In the genomic region with DNA sequence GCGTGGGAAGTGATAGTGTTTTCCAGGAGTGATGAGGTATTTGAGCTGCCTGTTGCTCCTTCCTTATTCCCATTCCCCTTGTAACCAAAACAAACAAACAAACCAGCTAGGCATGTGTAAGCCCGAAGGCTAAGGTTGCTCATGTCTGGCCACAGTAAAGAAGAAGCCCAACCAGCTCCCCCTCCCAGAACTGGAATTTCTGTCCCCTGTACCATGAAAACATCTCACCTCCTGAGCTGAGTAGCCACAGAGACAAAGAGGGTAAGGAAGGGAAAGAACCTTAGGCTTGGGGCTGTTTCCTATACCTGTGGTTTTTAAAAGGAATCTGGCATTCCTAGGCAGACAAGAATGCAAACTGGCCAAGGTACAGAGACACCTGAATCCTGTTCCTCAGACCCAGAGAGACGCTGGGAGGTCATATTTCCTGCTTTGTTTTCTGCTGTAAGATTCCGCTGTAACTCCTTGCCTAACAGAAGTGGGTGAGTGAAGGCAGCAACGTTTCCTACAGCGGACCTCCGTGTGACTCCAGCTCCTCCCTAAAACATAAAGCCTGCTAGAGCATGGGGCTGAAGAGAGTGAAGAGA, we compare ENCODE assay signal across 8 cellular contexts. TPM values are rescaled to one million over a fixed set of nuclear protein-coding genes. Genes with fewer than 3 reads are reported as not detected.
DNase-seq lines count a peak whose midpoint lies in the region; ATAC-seq, FAIRE-seq and TF ChIP-seq lines count a peak whose summit lies in the region.

No MANE protein-coding gene starts in this region.

- H3K9ac ChIP-seq in adipocyte (ENCODE audit: low read length), result peak overlapping the region; percentile 71
- H3K9ac ChIP-seq in keratinocyte (ENCODE audit: control insufficient read depth, extremely low read depth, insufficient read depth, low read length), result peak overlapping the region; percentile 56
- no peak overlapping the region for H3K9ac ChIP-seq in SK-N-SH

- H3K27me3 ChIP-seq in HL-60 (ENCODE audit: insufficient read depth, poor library complexity, severe bottlenecking), result no peaks in the 10 kb centered on the region
- peaks cover 16% of the 10 kb centered on the region for H3K27me3 ChIP-seq in adipocyte (replicated peaks; ENCODE audit: control insufficient read depth, insufficient read depth, low read length)
- no peaks in the 10 kb centered on the region for H3K27me3 ChIP-seq in keratinocyte (ENCODE audit: control insufficient read depth, extremely low read depth, insufficient read depth, low read length)
- no peaks in the 10 kb centered on the region for H3K27me3 ChIP-seq in small intestine (ENCODE audit: control insufficient read depth in 2 of 2, insufficient read depth in 2 of 2, low read length in 2 of 2)
- peaks cover 6% of the 10 kb centered on the region; the same call in 1 of the 2 replicates for H3K27me3 ChIP-seq in SK-N-SH (ENCODE audit: insufficient read depth)

- H3K9me3 ChIP-seq in adipocyte (ENCODE audit: control insufficient read depth, low read length) (no peaks in the 10 kb centered on the region), keratinocyte (ENCODE audit: control insufficient read depth, low read depth, low read length) (no peaks in the 10 kb centered on the region), small intestine (ENCODE audit: control insufficient read depth, low read depth) (no peaks in the 10 kb centered on the region), SK-N-SH (no peaks in the 10 kb centered on the region)

- H3K4me3 ChIP-seq in HL-60 (replicated peaks; ENCODE audit: insufficient read depth, low read length), result no peak overlapping the region
- H3K4me3 ChIP-seq in adipocyte (ENCODE audit: low read length), result peak overlapping the region; percentile 71
- peak overlapping the region in 1 of 3 experiments; percentile 6 for H3K4me3 ChIP-seq in keratinocyte (ENCODE audit: control insufficient read depth in 2 of 3, extremely low read depth in 1 of 3, insufficient read depth in 2 of 3, low read depth in 1 of 3, low read length in 3 of 3)
- no peak overlapping the region for H3K4me3 ChIP-seq in small intestine (ENCODE audit: low read depth in 1 of 2, low read length in 2 of 2)
- H3K4me3 ChIP-seq in SK-N-SH (ENCODE audit: low read depth in 2 of 2, low read length in 1 of 2), result no peak overlapping the region

- no peaks in the 10 kb centered on the region for H3K79me2 ChIP-seq in keratinocyte (ENCODE audit: control insufficient read depth, insufficient read depth, low read length)
- H3K79me2 ChIP-seq in SK-N-SH (ENCODE audit: insufficient read depth), result no peaks in the 10 kb centered on the region

- peaks cover 12% of the 10 kb centered on the region for H3K27me3 Mint-ChIP-seq in activated T-cell treated with anti-CD3 and anti-CD28 coated beads, Interleukin-2, amount 50 U/mL, for 4 hours (ENCODE audit: low read depth)

- TF ChIP-seq RAD21 in SK-N-SH (IDR thresholded peaks at IDR 0.05; ENCODE audit: low read length), result no peak

- peaks cover 16% of the 10 kb centered on the region for H3K4me1 Mint-ChIP-seq in activated T-cell treated with anti-CD3 and anti-CD28 coated beads, Interleukin-2, amount 50 U/mL, for 4 hours (ENCODE audit: low read depth)

- H3K4me2 ChIP-seq in keratinocyte (ENCODE audit: control insufficient read depth, extremely low read depth, insufficient read depth, low read depth, low read length) (peak overlapping the region; percentile 81), SK-N-SH (no peak overlapping the region)

- dilution Hi-C loops in keratinocyte (cut with MboI; ENCODE audit: extremely low pct_ligation_motif_present, low sequenced_read_pairs), result no loop called here

- DNase-seq in HL-60 (ENCODE audit: low read depth in 1 of 2, low spot score in 1 of 2), result peak in 1 of 2 experiments; percentile 50
- DNase-seq in adipocyte (ENCODE audit: low read depth), result peak; percentile 37
- DNase-seq in keratinocyte (ENCODE audit: low read depth, low spot score), result no peak
- DNase-seq in small intestine, result peak; percentile 32
- no peak for DNase-seq in COLO829 (ENCODE audit: low spot score)
- DNase-seq in SK-N-SH, result no peak
- no peak for DNase-seq in activated T-cell treated with anti-CD3 and anti-CD28 coated beads, Interleukin-2, amount 50 U/mL, for 4 hours

- H2AFZ ChIP-seq in keratinocyte (ENCODE audit: control insufficient read depth, low read length) (peak overlapping the region; percentile 1), SK-N-SH (ENCODE audit: low read depth) (no peak overlapping the region)

- no peak for ATAC-seq in GM21528 (IDR thresholded peaks at IDR 0.05; ENCODE audit: low FRiP score, unreplicated experiment)
- no peak for ATAC-seq in activated T-cell treated with anti-CD3 and anti-CD28 coated beads, Interleukin-2, amount 50 U/mL, for 4 hours

- 5 to 21% (median 12%) methylated on average over 7 of the region's 7 CpGs for WGBS in small intestine, 3 donors
- WGBS in SK-N-SH (ENCODE audit: low lambda C conversion rate), result 68% methylated on average over 7 of the region's 7 CpGs

- H3K27ac ChIP-seq in HL-60 (replicated peaks) (peak overlapping the region; percentile 27; the same call in 1 of the 2 replicates), keratinocyte (ENCODE audit: control insufficient read depth, insufficient read depth, low read length) (peak overlapping the region; percentile 65), small intestine (ENCODE audit: low read depth in 1 of 2, low read length in 1 of 2) (peak overlapping the region in 1 of 2 donors; percentile 67), SK-N-SH (ENCODE audit: low read depth in 2 of 2, low read length in 1 of 2) (no peak overlapping the region)

- H3F3A ChIP-seq in SK-N-SH (replicated peaks; ENCODE audit: insufficient read depth), result no peaks in the 10 kb centered on the region

- TF ChIP-seq CTCF in HL-60 (IDR thresholded peaks at IDR 0.05; ENCODE audit: insufficient read depth, low read length), result no peak
- TF ChIP-seq CTCF in keratinocyte (optimal IDR thresholded peaks at IDR 0.05 in 1 of 3, IDR thresholded peaks at IDR 0.05 in 1 of 3, conservative IDR thresholded peaks at IDR 0.05 in 1 of 3; ENCODE audit: extremely low read depth in 1 of 3, insufficient read depth in 2 of 3, low read length in 3 of 3), result no peak
- no peak for TF ChIP-seq CTCF in SK-N-SH (IDR thresholded peaks at IDR 0.05)

- CTCF ChIA-PET in SK-N-SH (lab: Yijun Ruan, JAX), result interaction anchor here (1.2 to 8.8 kb wide), 11 partner anchors 14 to 566 kb away, joined by 3 to 78 read pairs (median 23); partner anchors contain the start of gene RHOU

- POLR2A ChIA-PET in SK-N-SH (lab: Yijun Ruan, JAX), result no interaction called here

- no peaks in the 10 kb centered on the region for H3K9me1 ChIP-seq in keratinocyte (ENCODE audit: control insufficient read depth, extremely low read depth, insufficient read depth, low read length)

- H4K20me1 ChIP-seq in keratinocyte (ENCODE audit: control insufficient read depth, extremely low read depth, insufficient read depth, low read length) (no peaks in the 10 kb centered on the region), SK-N-SH (ENCODE audit: insufficient read depth) (no peaks in the 10 kb centered on the region)

- H3K4me3 Mint-ChIP-seq in activated T-cell treated with anti-CD3 and anti-CD28 coated beads, Interleukin-2, amount 50 U/mL, for 4 hours, result no peak overlapping the region

- no peak for TF ChIP-seq EP300 in SK-N-SH (IDR thresholded peaks at IDR 0.05; ENCODE audit: borderline replicate concordance in 1 of 2, low read depth in 1 of 2, low read length in 1 of 2)

- H3K9me2 ChIP-seq in SK-N-SH, result no peaks in the 10 kb centered on the region

- H3K36me3 Mint-ChIP-seq in activated T-cell treated with anti-CD3 and anti-CD28 coated beads, Interleukin-2, amount 50 U/mL, for 4 hours (ENCODE audit: insufficient read depth), result no peaks in the 10 kb centered on the region

- H3K36me3 ChIP-seq in adipocyte (ENCODE audit: control insufficient read depth, insufficient read depth, low read length, severe bottlenecking) (no peaks in the 10 kb centered on the region), keratinocyte (ENCODE audit: control insufficient read depth in 2 of 2, extremely low read depth in 1 of 2, insufficient read depth in 2 of 2, low read length in 2 of 2) (no peaks in the 10 kb centered on the region), small intestine (ENCODE audit: control insufficient read depth in 2 of 2, insufficient read depth in 2 of 2, low read length in 2 of 2) (no peaks in the 10 kb centered on the region), SK-N-SH (replicated peaks in 1 of 2; ENCODE audit: control insufficient read depth in 1 of 2, insufficient read depth in 2 of 2, low read length in 1 of 2) (no peaks in the 10 kb centered on the region)

- peaks cover 40% of the 10 kb centered on the region for H3K4me1 ChIP-seq in adipocyte (ENCODE audit: control insufficient read depth, insufficient read depth, low read length)
- H3K4me1 ChIP-seq in keratinocyte (ENCODE audit: control insufficient read depth, extremely low read depth, insufficient read depth, low read length), result peaks cover 48% of the 10 kb centered on the region
- peaks cover 2 to 3% of the 10 kb centered on the region in 2 donors for H3K4me1 ChIP-seq in small intestine (ENCODE audit: control insufficient read depth in 2 of 2, insufficient read depth in 1 of 2, low read depth in 1 of 2, low read length in 1 of 2)
- H3K4me1 ChIP-seq in SK-N-SH (ENCODE audit: control insufficient read depth in 1 of 2, insufficient read depth in 2 of 2, low read depth in 1 of 2, low read length in 1 of 2), result peaks cover 3 to 6% of the 10 kb centered on the region in 2 experiments; a peak in 3 of 4 replicates

- FAIRE-seq in keratinocyte (lab: Jason Lieb, UNC) (peak; percentile 90), small intestine (lab: Jason Lieb, UNC) (no peak)

- no peaks in the 10 kb centered on the region for H3K9me3 Mint-ChIP-seq in activated T-cell treated with anti-CD3 and anti-CD28 coated beads, Interleukin-2, amount 50 U/mL, for 4 hours

TF ChIP-seq in SK-N-SH, 30 proteins besides CTCF, POLR2A, EP300 and RAD21:
- TF ChIP-seq TAF1 (IDR thresholded peaks at IDR 0.05; ENCODE audit: borderline replicate concordance, low read depth, low read length), result no peak

RNA-seq across cellular contexts. Expression of gene RAB4A, which starts 41.7 kb away (rescaled TPM):
- polyA plus RNA-seq in keratinocyte (27.7 to 54.7 TPM (median 42.0 TPM) in 3 replicates), small intestine (10 to 100 TPM; 30.0 to 37.6 (median 31.9) TPM), SK-N-SH (2012; rRNA removed) (25.5 and 28.1 TPM in 2 replicates)
- 61.7 TPM for polyA plus RNA-seq in keratinocyte (2011; ENCODE audit: low read depth)
- polyA plus RNA-seq in keratinocyte (2011; cell fraction: cytosol; rRNA removed), result 55.3 and 55.7 TPM in 2 replicates
- polyA plus RNA-seq in keratinocyte (2011; cell fraction: nucleus; rRNA removed), result 11.5 and 15.5 TPM in 2 replicates
- 45.9 and 72.4 TPM in 2 replicates for polyA plus RNA-seq in keratinocyte (2012; ENCODE audit: low replicate concordance)
- polyA minus RNA-seq in keratinocyte, result 2.3 to 15.1 TPM (median 5.9 TPM) in 3 replicates
- 17.3 TPM for polyA minus RNA-seq in keratinocyte (2011; cell fraction: cytosol; rRNA and poly(A)+ RNA removed)
- polyA minus RNA-seq in keratinocyte (2011; cell fraction: nucleus; rRNA and poly(A)+ RNA removed), result 6.1 and 12.3 TPM in 2 replicates
- polyA plus RNA-seq in SK-N-SH (2012; cell fraction: cytosol; rRNA removed), result 40.5 and 50.1 TPM in 2 replicates
- polyA plus RNA-seq in SK-N-SH (2012; cell fraction: nucleus; rRNA removed), result 12.4 and 13.2 TPM in 2 replicates
- total RNA-seq in activated T-cell treated with anti-CD3 and anti-CD28 coated beads, Interleukin-2, amount 50 U/mL, for 4 hours, result 10 to 100 TPM; 24.0 to 30.3 (median 25.6) TPM

Comparison
In these comparisons a context has a peak if more than half of its experiments do, and no peak if none do; other contexts are left out.
1. DNase-seq: peak in adipocyte (single experiment) and small intestine (single experiment); none in keratinocyte (single experiment), COLO829 (single experiment), SK-N-SH (single experiment) and activated T-cell treated with anti-CD3 and anti-CD28 coated beads, Interleukin-2, amount 50 U/mL, for 4 hours (single experiment).
2. H3K27ac ChIP-seq: peak in HL-60 (single experiment) and keratinocyte (single experiment); none in SK-N-SH (0 of 2).